ENCODE assay signal across 26 cellular contexts in the genomic region with DNA sequence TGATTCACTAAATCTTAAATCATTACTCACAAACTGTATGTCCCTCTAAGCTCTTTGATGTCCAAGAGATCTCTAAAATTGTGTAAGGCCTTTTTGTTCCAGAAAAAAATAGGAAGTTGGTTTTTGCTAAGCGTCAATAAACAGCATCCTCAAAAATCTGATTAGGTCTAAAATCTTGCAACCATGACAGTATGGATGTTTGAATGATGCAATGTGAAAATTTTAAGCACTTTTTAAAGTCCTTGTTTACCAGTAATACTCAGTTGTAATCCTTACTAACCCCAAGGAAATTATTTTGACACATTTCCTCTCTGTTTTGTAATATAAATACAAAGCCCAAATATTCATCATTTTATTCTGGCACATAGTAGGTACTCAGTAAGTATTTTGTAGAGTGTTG.
"Had no signal": no experiment of that assay in that cellular context is flagged by ENCODE, and none has a peak within 500 bp of the region (broad histone marks: within the 10 kb centered on the region; RNA-seq: fewer than 3 reads in every experiment).

No MANE protein-coding gene starts in this region.

- H3K36me3 ChIP-seq: adrenal gland, Peyer's patch had no signal

- H3K4me1 ChIP-seq: adrenal gland, Peyer's patch had no signal

- DNase-seq: activated CD4-positive, alpha-beta T cell treated with anti-CD3 and anti-CD28 coated beads for 1 hour; activated CD4-positive, alpha-beta T cell treated with anti-CD3 and anti-CD28 coated beads, Interleukin-2, amount 10 ng/mL, durations not matched to agents 24 days and 14 days; activated CD4-positive, alpha-beta T cell treated with anti-CD3 and anti-CD28 coated beads, Interleukin-2, amount 50 U/mL, for 48 hours; activated CD8-positive, alpha-beta memory T cell treated with anti-CD3 and anti-CD28 coated beads for 24 hours; activated effector memory CD4-positive, alpha-beta T cell treated with anti-CD3 and anti-CD28 coated beads, Interleukin-2, amount 50 U/mL, for 16 hours; activated naive CD4-positive, alpha-beta T cell treated with anti-CD3 and anti-CD28 coated beads for 36 hours; activated T-cell treated with anti-CD3 and anti-CD28 coated beads, Interleukin-2, amount 50 U/mL, for 4 hours; adrenal gland; anterior cingulate cortex; central memory CD4-positive, alpha-beta T cell; KG1; MG63; NCI-H1436; NCI-H1694 treated with DMSO at 0.1 percent for 48 hours; NCI-H2029 treated with DMSO at 0.1 percent for 48 hours; NCI-H345; NCI-H510A; NCI-H526 treated with DMSO at 0.1 percent for 48 hours; NCI-H82; OCI-M1; Peyer's patch; SHP77 treated with DMSO at 0.1 percent for 48 hours; T-helper 17 cell; T-helper 9 cell had no signal

- ATAC-seq: T-helper 17 cell, WTC11 had no signal

- H3K4me3 ChIP-seq: adrenal gland, MG63, Peyer's patch had no signal

- H3K27ac ChIP-seq: adrenal gland, Peyer's patch, RWPE1 had no signal

- H3K27me3 ChIP-seq: MG63, Peyer's patch had no signal

- H3K9me3 ChIP-seq: adrenal gland, MG63, Peyer's patch had no signal
